Comparison of ENCODE assay signal across 1 cellular context in the genomic region with DNA sequence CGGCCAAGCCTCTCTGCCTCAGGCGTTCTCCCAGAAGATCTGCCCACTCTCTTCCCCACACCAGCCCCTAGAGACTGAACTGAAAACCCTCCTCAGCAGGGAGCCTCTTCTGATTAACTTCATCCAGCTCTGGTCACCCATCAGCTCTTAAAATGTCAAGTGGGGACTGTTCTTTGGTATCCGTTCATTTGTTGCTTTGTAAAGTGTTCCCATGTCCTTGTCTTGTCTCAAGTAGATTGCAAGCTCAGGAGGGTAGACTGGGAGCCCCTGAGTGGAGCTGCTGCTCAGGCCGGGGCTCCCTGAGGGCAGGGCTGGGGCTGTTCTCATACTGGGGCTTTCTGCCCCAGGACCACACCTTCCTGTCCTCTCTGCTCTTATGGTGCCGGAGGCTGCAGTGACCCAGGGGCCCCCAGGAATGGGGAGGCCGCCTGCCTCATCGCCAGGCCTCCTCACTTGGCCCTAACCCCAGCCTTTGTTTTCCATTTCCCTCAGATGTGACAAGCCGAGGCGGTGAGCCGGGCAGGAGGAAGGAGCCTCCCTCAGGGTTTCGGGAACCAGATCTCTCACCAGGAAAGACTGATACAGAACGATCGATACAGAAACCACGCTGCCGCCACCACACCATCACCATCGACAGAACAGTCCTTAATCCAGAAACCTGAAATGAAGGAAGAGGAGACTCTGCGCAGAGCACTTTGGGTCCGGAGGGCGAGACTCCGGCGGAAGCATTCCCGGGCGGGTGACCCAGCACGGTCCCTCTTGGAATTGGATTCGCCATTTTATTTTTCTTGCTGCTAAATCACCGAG.
A peak's percentile ranks its signal among the peaks of the same experiment; 100 is the strongest.
TF ChIP-seq lines count a peak whose summit lies in the region.

No MANE protein-coding gene starts in this region.

TF ChIP-seq in HepG2, 621 proteins besides CTCF, POLR2A, EP300 and RAD21 (continued from another document):
- TF ChIP-seq ZNF709 (CRISPR knock-in tag; IDR thresholded peaks at IDR 0.05) (peak; percentile 43; the same call in 1 of the 2 replicates), ZNF563 (CRISPR knock-in tag; IDR thresholded peaks at IDR 0.05) (peak; percentile 33; the same call in 1 of the 2 replicates), ZBTB38 (CRISPR knock-in tag; IDR thresholded peaks at IDR 0.05) (peak; percentile 37; the same call in 1 of the 2 replicates), SETDB1 (CRISPR knock-in tag; IDR thresholded peaks at IDR 0.05; ENCODE audit: borderline replicate concordance) (no peak), PRPF4 (IDR thresholded peaks at IDR 0.05; ENCODE audit: low read depth, low read length, poor library complexity, severe bottlenecking) (peak; percentile 41), RBFOX2 (IDR thresholded peaks at IDR 0.05; ENCODE audit: low read depth, low read length) (peak; percentile 56)
- TF ChIP-seq, protein P1, sequence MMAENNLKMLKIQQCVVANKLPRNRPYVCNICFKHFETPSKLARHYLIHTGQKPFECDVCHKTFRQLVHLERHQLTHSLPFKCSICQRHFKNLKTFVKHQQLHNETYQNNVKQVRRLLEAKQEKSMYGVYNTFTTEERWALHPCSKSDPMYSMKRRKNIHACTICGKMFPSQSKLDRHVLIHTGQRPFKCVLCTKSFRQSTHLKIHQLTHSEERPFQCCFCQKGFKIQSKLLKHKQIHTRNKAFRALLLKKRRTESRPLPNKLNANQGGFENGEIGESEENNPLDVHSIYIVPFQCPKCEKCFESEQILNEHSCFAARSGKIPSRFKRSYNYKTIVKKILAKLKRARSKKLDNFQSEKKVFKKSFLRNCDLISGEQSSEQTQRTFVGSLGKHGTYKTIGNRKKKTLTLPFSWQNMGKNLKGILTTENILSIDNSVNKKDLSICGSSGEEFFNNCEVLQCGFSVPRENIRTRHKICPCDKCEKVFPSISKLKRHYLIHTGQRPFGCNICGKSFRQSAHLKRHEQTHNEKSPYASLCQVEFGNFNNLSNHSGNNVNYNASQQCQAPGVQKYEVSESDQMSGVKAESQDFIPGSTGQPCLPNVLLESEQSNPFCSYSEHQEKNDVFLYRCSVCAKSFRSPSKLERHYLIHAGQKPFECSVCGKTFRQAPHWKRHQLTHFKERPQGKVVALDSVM (CRISPR knock-in tag; IDR thresholded peaks at IDR 0.05) = peak; percentile 56; the same call in 1 of the 2 replicates
- TF ChIP-seq, protein P2, sequence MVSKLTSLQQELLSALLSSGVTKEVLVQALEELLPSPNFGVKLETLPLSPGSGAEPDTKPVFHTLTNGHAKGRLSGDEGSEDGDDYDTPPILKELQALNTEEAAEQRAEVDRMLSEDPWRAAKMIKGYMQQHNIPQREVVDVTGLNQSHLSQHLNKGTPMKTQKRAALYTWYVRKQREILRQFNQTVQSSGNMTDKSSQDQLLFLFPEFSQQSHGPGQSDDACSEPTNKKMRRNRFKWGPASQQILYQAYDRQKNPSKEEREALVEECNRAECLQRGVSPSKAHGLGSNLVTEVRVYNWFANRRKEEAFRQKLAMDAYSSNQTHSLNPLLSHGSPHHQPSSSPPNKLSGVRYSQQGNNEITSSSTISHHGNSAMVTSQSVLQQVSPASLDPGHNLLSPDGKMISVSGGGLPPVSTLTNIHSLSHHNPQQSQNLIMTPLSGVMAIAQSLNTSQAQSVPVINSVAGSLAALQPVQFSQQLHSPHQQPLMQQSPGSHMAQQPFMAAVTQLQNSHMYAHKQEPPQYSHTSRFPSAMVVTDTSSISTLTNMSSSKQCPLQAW (CRISPR knock-in tag; IDR thresholded peaks at IDR 0.05) = 0 out of 2 replicates have a peak, but pooled peaks have one; percentile 48
